Comparison of ENCODE assay signal across 8 cellular contexts in genomic region chr19:42270346-42271044, GRCh38. TPM values are rescaled to one million over a fixed set of nuclear protein-coding genes. Genes with fewer than 3 reads are reported as not detected.
A peak's percentile ranks its signal among the peaks of the same experiment; 100 is the strongest.
DNase-seq lines count a peak whose midpoint lies in the region; ATAC-seq and TF ChIP-seq lines count a peak whose summit lies in the region.

No MANE protein-coding gene starts in this region.

- TF ChIP-seq POLR2A in ovary (IDR thresholded peaks at IDR 0.05): no peak

- TF ChIP-seq CTCF in fibroblast of mammary gland (conservative IDR thresholded peaks at IDR 0.05; ENCODE audit: control insufficient read depth, insufficient read depth, low read depth, low read length): no peak
- TF ChIP-seq CTCF in ovary (IDR thresholded peaks at IDR 0.05): no peak

- ATAC-seq in GM18498 (IDR thresholded peaks at IDR 0.05; ENCODE audit: unreplicated experiment): no peak
- no peak for ATAC-seq in GM19395 (IDR thresholded peaks at IDR 0.05; ENCODE audit: unreplicated experiment)
- no peak for ATAC-seq in GM19467 (IDR thresholded peaks at IDR 0.05; ENCODE audit: unreplicated experiment)

- H3K27ac ChIP-seq in ovary: peak overlapping the region; percentile 67 to 68

- peaks cover 6% of the 10 kb centered on the region for H3K4me1 ChIP-seq in ovary (ENCODE audit: insufficient read depth)

- peaks cover 36% of the 10 kb centered on the region for H3K4me1 Mint-ChIP-seq in activated T-cell treated with anti-CD3 and anti-CD28 coated beads, Interleukin-2, amount 50 U/mL, for 24 hours (ENCODE audit: low read depth)

- DNase-seq in NCI-H69 (lab: John Stamatoyannopoulos, UW) (peak; percentile 66), fibroblast of mammary gland (ENCODE audit: low read depth) (peak; percentile 81), ovary (peak; percentile 51 to 74 (median 65))
- DNase-seq in activated T-cell treated with anti-CD3 and anti-CD28 coated beads, Interleukin-2, amount 50 U/mL, for 24 hours: peak; percentile 83

- no peaks in the 10 kb centered on the region for H3K27me3 ChIP-seq in ovary

- H3K9me3 Mint-ChIP-seq in activated T-cell treated with anti-CD3 and anti-CD28 coated beads, Interleukin-2, amount 50 U/mL, for 24 hours: no peaks in the 10 kb centered on the region

- no peaks in the 10 kb centered on the region for H3K9me3 ChIP-seq in ovary

- no peaks in the 10 kb centered on the region for H3K27me3 Mint-ChIP-seq in activated T-cell treated with anti-CD3 and anti-CD28 coated beads, Interleukin-2, amount 50 U/mL, for 24 hours

- H3K4me3 Mint-ChIP-seq in activated T-cell treated with anti-CD3 and anti-CD28 coated beads, Interleukin-2, amount 50 U/mL, for 24 hours: no peak overlapping the region

- peaks cover 44% of the 10 kb centered on the region for H3K36me3 Mint-ChIP-seq in activated T-cell treated with anti-CD3 and anti-CD28 coated beads, Interleukin-2, amount 50 U/mL, for 24 hours (ENCODE audit: low read depth)

- intact Hi-C loops in ovary (cut with DNase I): no loop called here

- TF ChIP-seq EP300 in ovary (IDR thresholded peaks at IDR 0.05): no peak

- 8 to 22% (median 9%) methylated on average over 18 of the region's 18 CpGs for WGBS in ovary, 3 donors

- peak overlapping the region; percentile 99 for H3K27ac Mint-ChIP-seq in activated T-cell treated with anti-CD3 and anti-CD28 coated beads, Interleukin-2, amount 50 U/mL, for 24 hours

- H3K4me3 ChIP-seq in GM08714 (ENCODE audit: low read length) (peak overlapping the region; percentile 91), fibroblast of mammary gland (ENCODE audit: control insufficient read depth, low read depth, low read length) (peak overlapping the region; percentile 76), ovary (peak overlapping the region; percentile 86)

- no peaks in the 10 kb centered on the region for H3K36me3 ChIP-seq in ovary

RNA-seq across cellular contexts. Expression of gene CIC, which starts 1.4 kb away (rescaled TPM):
- total RNA-seq in ovary: 100 to 1,000 TPM in 4 of 7 donors, 10 to 100 TPM in 3; 24.6 to 139 (median 113) TPM
- polyA plus RNA-seq in ovary: 10 to 100 TPM in 1 of 2 donors, 1 to 10 TPM in 1; 6.6 to 71.0 TPM

RNA-seq across cellular contexts. Expression of gene ERF, which starts 15.6 kb away (rescaled TPM):
- 100 to 1,000 TPM in 1 of 7 donors, 10 to 100 TPM in 6; 23.1 to 110 (median 76.6) TPM for total RNA-seq in ovary
- 10 to 100 TPM; 31.7 to 51.0 TPM for polyA plus RNA-seq in ovary

RNA-seq across cellular contexts. Expression of gene GSK3A, which starts 28.1 kb away (rescaled TPM):
- total RNA-seq in ovary: 10 to 100 TPM; 16.0 to 40.9 (median 34.9) TPM
- 10 to 100 TPM; 31.9 to 38.3 TPM for polyA plus RNA-seq in ovary

RNA-seq across cellular contexts. Expression of gene PRR19, which starts 31.4 kb away (rescaled TPM):
- total RNA-seq in ovary: 1 to 10 TPM in 2 of 7 donors, under 1 TPM in 4, not detected in 1; 0.58 to 2.9 (median 0.78) TPM
- polyA plus RNA-seq in ovary: under 1 TPM in 1 of 2 donors, not detected in 1; 0.71 TPM

RNA-seq across cellular contexts. Expression of gene PAFAH1B3, which starts 31.9 kb away (rescaled TPM):
- 10 to 100 TPM; 15.8 to 40.2 (median 20.6) TPM for total RNA-seq in ovary
- polyA plus RNA-seq in ovary: 10 to 100 TPM in 1 of 2 donors, 1 to 10 TPM in 1; 4.1 to 23.4 TPM
